ENCODE assay signal across 28 cellular contexts in the genomic region with DNA sequence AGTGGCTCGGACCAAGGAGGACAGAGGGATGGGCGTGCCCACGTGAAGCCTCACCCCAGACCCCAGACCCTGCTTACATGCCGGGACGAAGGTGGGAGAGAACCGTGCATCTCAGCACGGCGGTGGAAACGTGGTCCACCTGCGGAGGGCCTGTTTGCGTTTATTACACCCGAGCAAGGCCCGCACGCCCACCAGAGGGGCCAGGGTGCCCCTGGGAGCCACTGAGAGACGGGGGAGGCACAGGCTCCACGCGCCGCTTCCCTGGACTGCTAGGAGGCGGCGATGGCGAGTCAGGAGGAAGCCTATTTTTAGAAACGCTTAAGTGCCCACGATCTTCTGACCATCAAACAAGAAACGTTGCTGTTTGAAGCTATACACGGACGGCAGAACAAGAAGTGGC.
A peak's percentile ranks its signal among the peaks of the same experiment; 100 is the strongest.
DNase-seq lines count a peak whose midpoint lies in the region; ATAC-seq, FAIRE-seq and TF ChIP-seq lines count a peak whose summit lies in the region.
"Had no signal": no experiment of that assay in that cellular context is flagged by ENCODE, and none has a peak within 500 bp of the region (broad histone marks: within the 10 kb centered on the region; RNA-seq: fewer than 3 reads in every experiment).

No MANE protein-coding gene starts in this region.

- TF ChIP-seq CTCF in endothelial cell (IDR thresholded peaks at IDR 0.05; ENCODE audit: unreplicated experiment) (no peak), kidney (IDR thresholded peaks at IDR 0.05; ENCODE audit: borderline replicate concordance, extremely low read depth, insufficient read depth) (no peak), Calu3 (IDR thresholded peaks at IDR 0.05; ENCODE audit: unreplicated experiment) (no peak)

- H3K36me3 ChIP-seq in H7 (replicated peaks; ENCODE audit: control insufficient read depth, insufficient read depth, low read length) (no peaks in the 10 kb centered on the region), kidney (ENCODE audit: control insufficient read depth in 1 of 2, insufficient read depth in 2 of 2, low read length in 2 of 2) (no peaks in the 10 kb centered on the region)
- H3K36me3 ChIP-seq: neural progenitor cell, right lobe of liver, stomach had no signal

- no peak overlapping the region for H3K27ac ChIP-seq in kidney (ENCODE audit: low read depth in 2 of 2, low read length in 2 of 2)
- H3K27ac ChIP-seq: neural progenitor cell, right lobe of liver, SK-N-MC, stomach had no signal

- intact Hi-C loops in kidney (cut with DNase I) = no loop called here
- intact Hi-C loops in posterior vena cava (cut with DNase I) = no loop called here
- intact Hi-C loops in Calu3 (cut with micrococcal nuclease; ENCODE audit: unreplicated experiment) = no loop called here

- H3K27ac Mint-ChIP-seq in endothelial cell (ENCODE audit: unreplicated experiment) (peak overlapping the region; percentile 32), Calu3 (ENCODE audit: unreplicated experiment) (no peak overlapping the region)
- H3K27ac Mint-ChIP-seq: activated T-cell treated with anti-CD3 and anti-CD28 coated beads, Interleukin-2, amount 50 U/mL, for 72 hours; endodermal cell had no signal

- H3K27me3 Mint-ChIP-seq in endothelial cell (ENCODE audit: unreplicated experiment) = peaks cover 31% of the 10 kb centered on the region
- H3K27me3 Mint-ChIP-seq in Calu3 (ENCODE audit: unreplicated experiment) = no peaks in the 10 kb centered on the region
- H3K27me3 Mint-ChIP-seq: central memory CD8-positive, alpha-beta T cell had no signal

- no peak for ATAC-seq in HG02763 (IDR thresholded peaks at IDR 0.05; ENCODE audit: unreplicated experiment)
- no peak for ATAC-seq in GM18517 (IDR thresholded peaks at IDR 0.05; ENCODE audit: unreplicated experiment)
- ATAC-seq: activated T-cell treated with anti-CD3 and anti-CD28 coated beads, Interleukin-2, amount 50 U/mL, for 72 hours; esophagus mucosa; right lobe of liver had no signal

- DNase-seq in H7 (peak; percentile 60), endothelial cell (ENCODE audit: low spot score) (no peak), kidney (peak; percentile 61), posterior vena cava (ENCODE audit: low spot score) (peak; percentile 57), SHP77 treated with DMSO at 0.1 percent for 48 hours (lab: John Stamatoyannopoulos, UW) (no peak), Calu3 (no peak)
- DNase-seq: activated CD4-positive, alpha-beta T cell treated with anti-CD3 and anti-CD28 coated beads, Interleukin-2, amount 50 U/mL, for 4 hours; activated T-cell treated with anti-CD3 and anti-CD28 coated beads, Interleukin-2, amount 50 U/mL, for 72 hours; COR-L47; dermis blood vessel endothelial cell; DMS53; endodermal cell; islet precursor cell; Kasumi-1; mammary epithelial cell; NCI-H1694; NCI-H446 treated with DMSO at 0.1 percent for 48 hours; right lobe of liver; RPMI8226; stimulated activated CD8-positive, alpha-beta memory T cell treated with anti-CD3 and anti-CD28 coated beads, Interleukin-4, amount 100 ng/mL, for 48 hours; stomach had no signal

- FAIRE-seq in kidney (lab: Jason Lieb, UNC) = no peak
- FAIRE-seq: H54 had no signal

- no peaks in the 10 kb centered on the region for H3K27me3 ChIP-seq in H7 (ENCODE audit: control insufficient read depth, insufficient read depth, low read length)
- H3K27me3 ChIP-seq: neural progenitor cell, right lobe of liver, stomach had no signal

- no peak overlapping the region for H3K9ac ChIP-seq in kidney (ENCODE audit: low read length in 2 of 2)
- H3K9ac ChIP-seq: neural progenitor cell had no signal

- peaks cover 0 to 8% of the 10 kb centered on the region in 2 donors for H3K4me1 ChIP-seq in kidney (ENCODE audit: control insufficient read depth in 1 of 2, insufficient read depth in 1 of 2, low read depth in 1 of 2, low read length in 2 of 2)

- peaks cover 34% of the 10 kb centered on the region for H3K36me3 Mint-ChIP-seq in endothelial cell (ENCODE audit: low read depth, unreplicated experiment)
- peaks cover 5% of the 10 kb centered on the region for H3K36me3 Mint-ChIP-seq in Calu3 (ENCODE audit: insufficient read depth, unreplicated experiment)

- H3K4me3 Mint-ChIP-seq in endothelial cell (ENCODE audit: unreplicated experiment) = peak overlapping the region; percentile 52
- H3K4me3 Mint-ChIP-seq in Calu3 (ENCODE audit: low read depth, unreplicated experiment) = no peak overlapping the region
- H3K4me3 Mint-ChIP-seq: activated T-cell treated with anti-CD3 and anti-CD28 coated beads, Interleukin-2, amount 50 U/mL, for 72 hours; central memory CD8-positive, alpha-beta T cell; endodermal cell; neural progenitor cell had no signal

- no peak overlapping the region for H3K4me3 ChIP-seq in H7 (ENCODE audit: insufficient read depth, low read depth, low read length)
- H3K4me3 ChIP-seq in kidney (ENCODE audit: low read length in 2 of 2) = no peak overlapping the region
- H3K4me3 ChIP-seq: neural progenitor cell, right lobe of liver, SK-N-MC, stomach had no signal

- H3K9me3 Mint-ChIP-seq in endothelial cell (ENCODE audit: unreplicated experiment) (peaks cover 4% of the 10 kb centered on the region), Calu3 (ENCODE audit: low read depth, unreplicated experiment) (no peaks in the 10 kb centered on the region)
- H3K9me3 Mint-ChIP-seq: activated T-cell treated with anti-CD3 and anti-CD28 coated beads, Interleukin-2, amount 50 U/mL, for 72 hours; central memory CD8-positive, alpha-beta T cell; endodermal cell; neural progenitor cell had no signal

- no TSS peak for BruUV-seq in Calu3 (replicated peaks; lab: Mats Ljungman, UMichigan)

- H3K9me3 ChIP-seq in kidney (ENCODE audit: control insufficient read depth in 1 of 2, low read length in 2 of 2) = no peaks in the 10 kb centered on the region
- H3K9me3 ChIP-seq: right lobe of liver, stomach had no signal

- H3K4me1 Mint-ChIP-seq in endothelial cell (ENCODE audit: unreplicated experiment) = peaks cover 65% of the 10 kb centered on the region
- peaks cover 7% of the 10 kb centered on the region for H3K4me1 Mint-ChIP-seq in Calu3 (ENCODE audit: low read depth, unreplicated experiment)

- CTCF ChIA-PET in Calu3 (lab: Charles Lee) = no interaction called here

Comparison
In these comparisons a context has a peak if more than half of its experiments do, and no peak if none do; other contexts are left out.
1. DNase-seq: peak in H7 (single experiment), kidney (single experiment) and posterior vena cava (single experiment); none in endothelial cell (single experiment), SHP77 treated with DMSO at 0.1 percent for 48 hours (single experiment) and Calu3 (single experiment).